ENCODE assay signal across 21 cellular contexts in the genomic region with DNA sequence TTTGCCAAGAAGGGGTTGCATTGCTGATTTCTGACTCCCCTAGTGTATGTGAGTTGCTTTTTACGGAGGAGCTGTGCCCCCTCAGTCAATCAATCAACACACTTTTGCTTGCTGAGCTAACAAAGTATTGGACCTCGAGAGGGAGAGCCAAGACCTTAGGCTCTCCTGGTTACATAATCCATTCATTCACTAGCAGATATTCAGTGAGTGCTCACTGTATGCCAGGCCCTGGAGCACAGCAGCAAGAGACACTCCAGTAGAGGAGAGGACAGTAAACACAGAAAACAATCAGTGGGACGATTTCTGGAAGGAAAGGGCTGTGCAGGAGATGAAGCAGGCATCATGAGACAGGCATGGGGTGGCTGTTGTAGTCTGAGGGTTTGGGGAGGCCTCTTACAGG. TPM values are rescaled to one million over a fixed set of nuclear protein-coding genes. Genes with fewer than 3 reads are reported as not detected.
"Had no signal": no experiment of that assay in that cellular context is flagged by ENCODE, and none has a peak within 500 bp of the region (broad histone marks: within the 10 kb centered on the region; RNA-seq: fewer than 3 reads in every experiment).

No MANE protein-coding gene starts in this region.

- H3K4me1 ChIP-seq: ascending aorta, gastrocnemius medialis, psoas muscle, sigmoid colon, tibial artery, uterus had no signal

- H3K27me3 ChIP-seq: ascending aorta, gastrocnemius medialis, sigmoid colon, spleen, tibial artery, uterus had no signal

- H3K27ac ChIP-seq: ascending aorta, gastrocnemius medialis, psoas muscle, sigmoid colon, spleen, tibial artery, uterus, WERI-Rb-1 had no signal

- H3K36me3 ChIP-seq: ascending aorta, gastrocnemius medialis, sigmoid colon, spleen, tibial artery, uterus, WERI-Rb-1 had no signal

- H3K27ac Mint-ChIP-seq: activated T-cell treated with anti-CD3 and anti-CD28 coated beads, Interleukin-2, amount 50 U/mL, for 72 hours; stimulated activated naive B cell treated with anti-CD40 and anti-IgM and Interleukin-4, amounts not matched to agents 10 μg/mL and 1 μg/mL and 100 μg/mL, for 72 hours had no signal

- H3K4me3 ChIP-seq: ascending aorta, gastrocnemius medialis, lung, psoas muscle, sigmoid colon, spleen, tibial artery, uterus had no signal

- H3K9me3 Mint-ChIP-seq: activated T-cell treated with anti-CD3 and anti-CD28 coated beads, Interleukin-2, amount 50 U/mL, for 72 hours; nephron had no signal

- H3K36me3 Mint-ChIP-seq: stimulated activated naive B cell treated with anti-CD40 and anti-IgM and Interleukin-4, amounts not matched to agents 10 μg/mL and 1 μg/mL and 100 μg/mL, for 72 hours had no signal

- H3K9me3 ChIP-seq: ascending aorta, gastrocnemius medialis, psoas muscle, sigmoid colon, spleen, tibial artery, uterus had no signal

- H3K4me1 Mint-ChIP-seq: nephron had no signal

- DNase-seq: activated CD4-positive, alpha-beta T cell treated with anti-CD3 and anti-CD28 coated beads for 1 hour; activated CD4-positive, alpha-beta T cell treated with anti-CD3 and anti-CD28 coated beads, Interleukin-2, amount 50 U/mL, for 4 hours; activated effector memory CD4-positive, alpha-beta T cell treated with anti-CD3 and anti-CD28 coated beads, Interleukin-2, amount 50 U/mL, for 16 hours; activated naive CD4-positive, alpha-beta T cell treated with anti-CD3 and anti-CD28 coated beads, Interleukin-2, amount 50 U/mL, for 16 hours; activated T-cell treated with anti-CD3 and anti-CD28 coated beads, Interleukin-2, amount 50 U/mL, for 72 hours; cerebellar nuclear complex; effector CD4-positive, alpha-beta T cell; gastrocnemius medialis; sigmoid colon; spleen; stimulated activated CD4-positive, alpha-beta T cell treated with anti-CD3 and anti-CD28 coated beads, Interleukin-4, amount 100 ng/mL, for 4 hours; stimulated activated naive B cell treated with anti-CD40 and anti-IgM and Interleukin-4, amounts not matched to agents 10 μg/mL and 1 μg/mL and 100 μg/mL, for 72 hours; tibial artery; uterus; WERI-Rb-1 had no signal

- ATAC-seq: activated T-cell treated with anti-CD3 and anti-CD28 coated beads, Interleukin-2, amount 50 U/mL, for 72 hours; stimulated activated naive B cell treated with anti-CD40 and anti-IgM and Interleukin-4, amounts not matched to agents 10 μg/mL and 1 μg/mL and 100 μg/mL, for 72 hours had no signal

- H3K4me3 Mint-ChIP-seq: activated T-cell treated with anti-CD3 and anti-CD28 coated beads, Interleukin-2, amount 50 U/mL, for 72 hours; nephron; stimulated activated naive B cell treated with anti-CD40 and anti-IgM and Interleukin-4, amounts not matched to agents 10 μg/mL and 1 μg/mL and 100 μg/mL, for 72 hours had no signal

RNA-seq across cellular contexts. Expression of a gene that starts 18.0 kb away (rescaled TPM):
- total RNA-seq: activated CD8-positive, alpha-beta memory T cell treated with anti-CD3 and anti-CD28 coated beads for 36 hours; activated T-cell treated with anti-CD3 and anti-CD28 coated beads, Interleukin-2, amount 50 U/mL, for 72 hours; T-helper 2 cell treated with Interferon-gamma antibody and Interleukin-4, amounts not matched to agents 100 ng/mL and 5 ng/mL, for 36 hours had no signal
